ENCODE assay signal across 9 cellular contexts in the genomic region with DNA sequence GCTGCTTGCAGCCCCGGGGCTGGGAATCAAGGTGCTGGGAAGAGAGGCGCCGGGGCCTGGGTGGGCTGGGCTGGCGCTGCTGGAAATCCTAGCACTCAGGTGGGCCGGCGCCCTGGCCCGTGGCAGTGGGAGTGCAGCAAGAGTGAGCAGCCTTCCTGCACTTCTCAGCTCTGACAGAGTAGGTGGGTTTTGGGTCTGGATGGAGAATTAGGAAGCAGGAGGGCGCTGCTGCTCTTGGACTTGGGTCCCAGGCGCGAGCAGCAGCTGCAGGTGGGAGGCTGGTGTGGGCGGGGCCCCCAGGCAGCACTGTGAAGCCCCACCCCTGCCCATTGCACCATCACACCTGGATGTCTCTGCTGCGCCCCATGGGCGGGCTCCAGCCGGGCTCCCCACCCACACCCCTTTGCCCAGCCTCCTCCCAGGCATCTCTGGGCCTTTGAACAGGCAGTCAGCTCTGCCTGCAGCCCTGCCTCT. TPM values are rescaled to one million over a fixed set of nuclear protein-coding genes. Genes with fewer than 3 reads are reported as not detected.
A peak's percentile ranks its signal among the peaks of the same experiment; 100 is the strongest.
DNase-seq lines count a peak whose midpoint lies in the region; ATAC-seq, FAIRE-seq and TF ChIP-seq lines count a peak whose summit lies in the region.
"Had no signal": no experiment of that assay in that cellular context is flagged by ENCODE, and none has a peak within 500 bp of the region (broad histone marks: within the 10 kb centered on the region; RNA-seq: fewer than 3 reads in every experiment).

No MANE protein-coding gene starts in this region.

- peaks cover 51% of the 10 kb centered on the region for H3K36me3 Mint-ChIP-seq in activated T-cell treated with anti-CD3 and anti-CD28 coated beads, Interleukin-2, amount 50 U/mL, for 24 hours (ENCODE audit: low read depth)

- H3K79me2 ChIP-seq in HepG2 (ENCODE audit: insufficient read depth, low read length) = peaks cover 42% of the 10 kb centered on the region

- no peaks in the 10 kb centered on the region for H3K9me3 Mint-ChIP-seq in activated T-cell treated with anti-CD3 and anti-CD28 coated beads, Interleukin-2, amount 50 U/mL, for 24 hours

- TF ChIP-seq EP300 in HepG2 (IDR thresholded peaks at IDR 0.05; ENCODE audit: low read depth in 2 of 2, low read length in 2 of 2) = no peak
- no peak for TF ChIP-seq EP300 in HepG2 (CRISPR knock-in tag; IDR thresholded peaks at IDR 0.05; ENCODE audit: borderline replicate concordance)
- no peak for TF ChIP-seq EP300 in upper lobe of left lung (IDR thresholded peaks at IDR 0.05)

- BruUV-seq in HepG2 (replicated peaks; lab: Mats Ljungman, UMichigan) = no TSS peak

- no peak overlapping the region for H3K9ac ChIP-seq in HepG2 (ENCODE audit: insufficient read depth, low read depth, low read length)

- H3K4me3 ChIP-seq in cardiac muscle cell (no peak overlapping the region), ascending aorta (no peak overlapping the region), HepG2 (replicated peaks in 1 of 3; ENCODE audit: insufficient read depth in 1 of 3, low read depth in 2 of 3, low read length in 3 of 3) (no peak overlapping the region), upper lobe of left lung (peak overlapping the region in 2 of 4 donors; percentile 93 to 98)

- POLR2A ChIA-PET in HepG2 (lab: Yijun Ruan, JAX) = no interaction called here

- intact Hi-C loops in Right ventricle myocardium superior (cut with DNase I) (no loop called here), ascending aorta (cut with DNase I) (loop anchor here (10.0 kb wide), 1 partner anchor 1217 kb away; a partner anchor contains a TSS), HepG2 (cut with micrococcal nuclease; ENCODE audit: unreplicated experiment) (no loop called here)

- H2AFZ ChIP-seq in HepG2 (ENCODE audit: low read length) = no peak overlapping the region

- H3K4me1 Mint-ChIP-seq in activated T-cell treated with anti-CD3 and anti-CD28 coated beads, Interleukin-2, amount 50 U/mL, for 24 hours (ENCODE audit: low read depth) = peaks cover 32% of the 10 kb centered on the region

- no peak for FAIRE-seq in HepG2 (lab: Jason Lieb, UNC)
- FAIRE-seq: frontal cortex had no signal

- H3K4me2 ChIP-seq in HepG2 (ENCODE audit: low read depth, low read length) = no peak overlapping the region

- 100% methylated on average over 1 of the region's 14 CpGs for WGBS in HepG2 (ENCODE audit: low lambda C conversion rate)
- WGBS in upper lobe of left lung, 2 donors = 58 to 59% methylated on average over 2 to 7 of the region's 14 CpGs

- no peak for TF ChIP-seq RAD21 in HepG2 (CRISPR knock-in tag; IDR thresholded peaks at IDR 0.05)

- no peak for TF ChIP-seq POLR2A in HepG2 (IDR thresholded peaks at IDR 0.05; ENCODE audit: insufficient read depth in 1 of 2, low read depth in 2 of 2, low read length in 2 of 2)
- no peak for TF ChIP-seq POLR2A in upper lobe of left lung (IDR thresholded peaks at IDR 0.05)

- in situ Hi-C loops in HepG2 (cut with HindIII; ENCODE audit: extremely low pct_ligation_motif_present, low pct_unique_long_range_greater_than_20kb) (no loop called here), ACHN (cut with HindIII; ENCODE audit: low pct_ligation_motif_present, low pct_unique_long_range_greater_than_20kb, low sequenced_read_pairs) (loop anchor here (25.0 kb wide), 1 partner anchor 100 kb away; no protein-coding TSS in a partner anchor)

- ATAC-seq in Right ventricle myocardium superior (ENCODE audit: poor library complexity) = no peak
- peak; percentile 8 for ATAC-seq in HepG2
- ATAC-seq in upper lobe of left lung (ENCODE audit: low FRiP score in 2 of 2) = peak in 1 of 2 donors; percentile 38
- no peak for ATAC-seq in GM19351 (IDR thresholded peaks at IDR 0.05; ENCODE audit: unreplicated experiment)

- H3K9me3 ChIP-seq in cardiac muscle cell (ENCODE audit: low read depth) = no peaks in the 10 kb centered on the region
- H3K9me3 ChIP-seq in ascending aorta = no peaks in the 10 kb centered on the region
- no peaks in the 10 kb centered on the region for H3K9me3 ChIP-seq in HepG2 (ENCODE audit: low read length)
- H3K9me3 ChIP-seq in upper lobe of left lung = no peaks in the 10 kb centered on the region

- H3K4me3 Mint-ChIP-seq in activated T-cell treated with anti-CD3 and anti-CD28 coated beads, Interleukin-2, amount 50 U/mL, for 24 hours = no peak overlapping the region

- peaks cover 46% of the 10 kb centered on the region; the same call in 1 of the 2 replicates for H4K20me1 ChIP-seq in HepG2 (ENCODE audit: insufficient read depth, low read length)

- H3K27me3 ChIP-seq in cardiac muscle cell (no peaks in the 10 kb centered on the region), ascending aorta (no peaks in the 10 kb centered on the region), HepG2 (ENCODE audit: control insufficient read depth in 1 of 2, insufficient read depth in 2 of 2, low read length in 2 of 2) (no peaks in the 10 kb centered on the region), upper lobe of left lung (no peaks in the 10 kb centered on the region)

- H3K36me3 ChIP-seq in cardiac muscle cell (no peaks in the 10 kb centered on the region), ascending aorta (peaks cover 27 to 47% of the 10 kb centered on the region in 2 donors), HepG2 (replicated peaks in 1 of 2; ENCODE audit: control insufficient read depth in 1 of 2, insufficient read depth in 2 of 2, low read length in 2 of 2) (peaks cover 10 to 28% of the 10 kb centered on the region in 2 experiments; a peak in 4 of 5 replicates), upper lobe of left lung (peaks cover 15 to 59% (median 41%) of the 10 kb centered on the region in 4 donors)

- H3K27ac ChIP-seq in cardiac muscle cell (peak overlapping the region; percentile 75), ascending aorta (peak overlapping the region; percentile 56 to 99), HepG2 (ENCODE audit: extremely low read length, insufficient read depth, low read length) (no peak overlapping the region), upper lobe of left lung (peak overlapping the region; percentile 98 to 100 (median 99))

- H3K4me1 ChIP-seq in cardiac muscle cell (ENCODE audit: low read depth) (peaks cover 40% of the 10 kb centered on the region), ascending aorta (peaks cover 34 to 48% of the 10 kb centered on the region in 2 donors), HepG2 (ENCODE audit: insufficient read depth, low read length) (peaks cover 70% of the 10 kb centered on the region), upper lobe of left lung (peaks cover 58 to 72% (median 67%) of the 10 kb centered on the region in 4 donors)

- DNase-seq in cardiac muscle cell (ENCODE audit: low read depth in 1 of 2, low spot score in 1 of 2) (no peak), Right ventricle myocardium superior (no peak), ascending aorta (ENCODE audit: low spot score in 2 of 2) (no peak), HepG2 (ENCODE audit: low spot score) (peak; percentile 11), upper lobe of left lung (peak; percentile 86 to 87), ACHN (no peak)
- no peak for DNase-seq in activated T-cell treated with anti-CD3 and anti-CD28 coated beads, Interleukin-2, amount 50 U/mL, for 24 hours

- CTCF ChIA-PET in HepG2 (lab: Yijun Ruan, JAX; ENCODE audit: low intra/inter-chr PET ratio, low total read pairs) = no interaction called here

- H3K27me3 Mint-ChIP-seq in activated T-cell treated with anti-CD3 and anti-CD28 coated beads, Interleukin-2, amount 50 U/mL, for 24 hours = no peaks in the 10 kb centered on the region

- TF ChIP-seq CTCF in cardiac muscle cell (IDR thresholded peaks at IDR 0.05; ENCODE audit: low read depth, low read length) = no peak
- no peak for TF ChIP-seq CTCF in ascending aorta (IDR thresholded peaks at IDR 0.05)
- TF ChIP-seq CTCF in HepG2 (CRISPR knock-in tag; IDR thresholded peaks at IDR 0.05) = peak; percentile 32
- TF ChIP-seq CTCF in upper lobe of left lung (IDR thresholded peaks at IDR 0.05) = no peak

- no peak overlapping the region for H3K27ac Mint-ChIP-seq in activated T-cell treated with anti-CD3 and anti-CD28 coated beads, Interleukin-2, amount 50 U/mL, for 24 hours

RNA-seq across cellular contexts. Expression of a gene that starts 6.0 kb away (rescaled TPM):
- total RNA-seq in cardiac muscle cell = 23.0 and 30.0 TPM in 2 replicates
- 50.8 and 61.4 TPM in 2 replicates for polyA plus RNA-seq in cardiac muscle cell
- 222 TPM for total RNA-seq in Right ventricle myocardium superior
- total RNA-seq in ascending aorta = 61.6 TPM
- total RNA-seq in HepG2 (2016; rRNA removed; fragmentation: Illumina TruSeq; extraction: Trizol) = 37.2 and 54.0 TPM in 2 replicates
- 362 and 379 TPM in 2 replicates for total RNA-seq in HepG2 (2016; cell fraction: cytosol; rRNA removed; fragmentation: Illumina TruSeq; extraction: Trizol; ENCODE audit: low read depth)
- total RNA-seq in HepG2 (2016; cell fraction: insoluble cytoplasmic fraction; rRNA removed; fragmentation: Illumina TruSeq; extraction: Trizol) = 32.4 and 58.8 TPM in 2 replicates
- 234 and 253 TPM in 2 replicates for total RNA-seq in HepG2 (2016; cell fraction: membrane; rRNA removed; fragmentation: Illumina TruSeq; extraction: Trizol)
- total RNA-seq in HepG2 (2016; cell fraction: nucleus; rRNA removed; fragmentation: Illumina TruSeq; extraction: Trizol) = 25.6 and 29.4 TPM in 2 replicates
- 103 and 113 TPM in 2 replicates for polyA plus RNA-seq in HepG2 (2011; rRNA removed)
- polyA plus RNA-seq in HepG2 (2011; cell fraction: cytosol; rRNA removed) = 80.0 TPM in 2 replicates
- polyA plus RNA-seq in HepG2 (2011; cell fraction: nucleus; rRNA removed) = 27.5 and 33.8 TPM in 2 replicates
- polyA plus RNA-seq in HepG2 (2012) = 83.2 and 95.1 TPM in 2 replicates
- polyA plus RNA-seq in HepG2 (2016; cell fraction: cytosol; fragmentation: Illumina TruSeq; extraction: Trizol; ENCODE audit: low read depth) = 889 and 952 TPM in 2 replicates
- 61.2 and 81.9 TPM in 2 replicates for polyA plus RNA-seq in HepG2 (2016; cell fraction: insoluble cytoplasmic fraction; fragmentation: Illumina TruSeq; extraction: Trizol; ENCODE audit: low read depth)
- polyA plus RNA-seq in HepG2 (2016; cell fraction: membrane; fragmentation: Illumina TruSeq; extraction: Trizol; ENCODE audit: low read depth) = 488 and 495 TPM in 2 replicates
- polyA plus RNA-seq in HepG2 (2016; cell fraction: nucleus; fragmentation: Illumina TruSeq; extraction: Trizol; ENCODE audit: insufficient read depth, low read depth) = 59.1 and 78.9 TPM in 2 replicates
- 61.6 and 63.3 TPM in 2 replicates for polyA minus RNA-seq in HepG2 (2011; rRNA and poly(A)+ RNA removed; ENCODE audit: low replicate concordance)
- polyA minus RNA-seq in HepG2 (2011; cell fraction: cytosol; rRNA and poly(A)+ RNA removed) = 27.4 and 34.8 TPM in 2 replicates
- 22.8 and 23.6 TPM in 2 replicates for polyA minus RNA-seq in HepG2 (2011; cell fraction: nucleus; rRNA and poly(A)+ RNA removed)
- total RNA-seq in upper lobe of left lung = 100 to 1,000 TPM; 113 to 703 (median 143) TPM

RNA-seq across cellular contexts. Expression of a gene that starts 35.5 kb away (rescaled TPM):
- total RNA-seq in cardiac muscle cell (24.4 and 27.8 TPM in 2 replicates), Right ventricle myocardium superior (16.1 TPM), ascending aorta (28.1 TPM), HepG2 (2016; rRNA removed; fragmentation: Illumina TruSeq; extraction: Trizol) (6.3 and 8.3 TPM in 2 replicates), upper lobe of left lung (100 to 1,000 TPM in 1 of 6 donors, 10 to 100 TPM in 5; 16.6 to 101 (median 55.0) TPM)
- polyA plus RNA-seq in cardiac muscle cell (19.2 and 19.3 TPM in 2 replicates), HepG2 (2011; rRNA removed) (2.3 and 2.5 TPM in 2 replicates)
- total RNA-seq in HepG2 (2016; cell fraction: cytosol; rRNA removed; fragmentation: Illumina TruSeq; extraction: Trizol; ENCODE audit: low read depth) = 1.5 and 2.3 TPM in 2 replicates
- 5.7 and 9.5 TPM in 2 replicates for total RNA-seq in HepG2 (2016; cell fraction: insoluble cytoplasmic fraction; rRNA removed; fragmentation: Illumina TruSeq; extraction: Trizol)
- total RNA-seq in HepG2 (2016; cell fraction: membrane; rRNA removed; fragmentation: Illumina TruSeq; extraction: Trizol) = 2.0 and 2.8 TPM in 2 replicates
- 10.0 and 10.5 TPM in 2 replicates for total RNA-seq in HepG2 (2016; cell fraction: nucleus; rRNA removed; fragmentation: Illumina TruSeq; extraction: Trizol)
- polyA plus RNA-seq in HepG2 (2011; cell fraction: cytosol; rRNA removed) = 1.4 and 2.3 TPM in 2 replicates
- 15.9 and 17.4 TPM in 2 replicates for polyA plus RNA-seq in HepG2 (2011; cell fraction: nucleus; rRNA removed)
- polyA plus RNA-seq in HepG2 (2012) = 4.7 and 7.6 TPM in 2 replicates
- polyA plus RNA-seq in HepG2 (2016; cell fraction: cytosol; fragmentation: Illumina TruSeq; extraction: Trizol; ENCODE audit: low read depth) = 0.37 and 0.40 TPM in 2 replicates
- 2.7 and 2.9 TPM in 2 replicates for polyA plus RNA-seq in HepG2 (2016; cell fraction: insoluble cytoplasmic fraction; fragmentation: Illumina TruSeq; extraction: Trizol; ENCODE audit: low read depth)
- polyA plus RNA-seq in HepG2 (2016; cell fraction: membrane; fragmentation: Illumina TruSeq; extraction: Trizol; ENCODE audit: low read depth) = 0.61 and 0.71 TPM in 2 replicates
- polyA plus RNA-seq in HepG2 (2016; cell fraction: nucleus; fragmentation: Illumina TruSeq; extraction: Trizol; ENCODE audit: insufficient read depth, low read depth) = 15.6 and 16.9 TPM in 2 replicates
- polyA minus RNA-seq in HepG2 (2011; rRNA and poly(A)+ RNA removed; ENCODE audit: low replicate concordance) = 2.3 and 6.5 TPM in 2 replicates
- 2.5 and 4.0 TPM in 2 replicates for polyA minus RNA-seq in HepG2 (2011; cell fraction: cytosol; rRNA and poly(A)+ RNA removed)
- polyA minus RNA-seq in HepG2 (2011; cell fraction: nucleus; rRNA and poly(A)+ RNA removed) = 5.9 and 7.1 TPM in 2 replicates

Comparison
In these comparisons a context has a peak if more than half of its experiments do, and no peak if none do; other contexts are left out.
1. DNase-seq: peak in HepG2 (single experiment) and upper lobe of left lung (2 of 2); none in cardiac muscle cell (0 of 2), Right ventricle myocardium superior (single experiment), ascending aorta (0 of 2), activated T-cell treated with anti-CD3 and anti-CD28 coated beads, Interleukin-2, amount 50 U/mL, for 24 hours (single experiment) and ACHN (single experiment).